15 cellular contexts compared by ENCODE assay signal in genomic region chr2:231810905-231811304, GRCh38. TPM values are rescaled to one million over a fixed set of nuclear protein-coding genes. Genes with fewer than 3 reads are reported as not detected.
DNase-seq lines count a peak whose midpoint lies in the region; ATAC-seq and TF ChIP-seq lines count a peak whose summit lies in the region.
"Had no signal": no experiment of that assay in that cellular context is flagged by ENCODE, and none has a peak within 500 bp of the region (broad histone marks: within the 10 kb centered on the region; RNA-seq: fewer than 3 reads in every experiment).

No MANE protein-coding gene starts in this region.

- H3K27me3 Mint-ChIP-seq in type B pancreatic cell (no peaks in the 10 kb centered on the region), immature natural killer cell (ENCODE audit: low read depth in 3 of 3) (no peaks in the 10 kb centered on the region)
- H3K27me3 Mint-ChIP-seq: activated T-cell treated with anti-CD3 and anti-CD28 coated beads, Interleukin-2, amount 50 U/mL, for 24 hours; memory B cell had no signal

- H3K4me1 Mint-ChIP-seq in stimulated activated effector memory CD8-positive, alpha-beta T cell treated with anti-CD3 and anti-CD28 coated beads, Interleukin-12 subunit alpha, Interleukin-12 subunit beta, amount 100 ng/mL, for 72 hours: no peaks in the 10 kb centered on the region
- H3K4me1 Mint-ChIP-seq in type B pancreatic cell (ENCODE audit: unreplicated experiment) (no peaks in the 10 kb centered on the region), immature natural killer cell (no peaks in the 10 kb centered on the region)
- H3K4me1 Mint-ChIP-seq: memory B cell had no signal

- H3K9me3 Mint-ChIP-seq in stimulated activated effector memory CD8-positive, alpha-beta T cell treated with anti-CD3 and anti-CD28 coated beads, Interleukin-12 subunit alpha, Interleukin-12 subunit beta, amount 100 ng/mL, for 72 hours: no peaks in the 10 kb centered on the region
- H3K9me3 Mint-ChIP-seq in type B pancreatic cell (peaks cover 3% of the 10 kb centered on the region), immature natural killer cell (no peaks in the 10 kb centered on the region)
- H3K9me3 Mint-ChIP-seq: memory B cell had no signal

- peak overlapping the region; percentile 27 for H3K27ac Mint-ChIP-seq in stimulated activated effector memory CD8-positive, alpha-beta T cell treated with anti-CD3 and anti-CD28 coated beads, Interleukin-12 subunit alpha, Interleukin-12 subunit beta, amount 100 ng/mL, for 72 hours
- H3K27ac Mint-ChIP-seq in type B pancreatic cell: no peak overlapping the region
- H3K27ac Mint-ChIP-seq in immature natural killer cell: no peak overlapping the region
- H3K27ac Mint-ChIP-seq: activated T-cell treated with anti-CD3 and anti-CD28 coated beads, Interleukin-2, amount 50 U/mL, for 24 hours; memory B cell had no signal

- peak; percentile 48 for ATAC-seq in Right ventricle myocardium inferior
- ATAC-seq in Right ventricle myocardium superior (ENCODE audit: poor library complexity): no peak
- ATAC-seq in stimulated activated effector memory CD8-positive, alpha-beta T cell treated with anti-CD3 and anti-CD28 coated beads, Interleukin-12 subunit alpha, Interleukin-12 subunit beta, amount 100 ng/mL, for 72 hours: no peak
- ATAC-seq in HG03571 (IDR thresholded peaks at IDR 0.05; ENCODE audit: unreplicated experiment): no peak
- ATAC-seq: GM12878, upper lobe of right lung had no signal

- no peak overlapping the region for H3K4me3 Mint-ChIP-seq in stimulated activated effector memory CD8-positive, alpha-beta T cell treated with anti-CD3 and anti-CD28 coated beads, Interleukin-12 subunit alpha, Interleukin-12 subunit beta, amount 100 ng/mL, for 72 hours
- H3K4me3 Mint-ChIP-seq in type B pancreatic cell: no peak overlapping the region
- H3K4me3 Mint-ChIP-seq in immature natural killer cell: no peak overlapping the region
- H3K4me3 Mint-ChIP-seq: activated T-cell treated with anti-CD3 and anti-CD28 coated beads, Interleukin-2, amount 50 U/mL, for 24 hours; memory B cell had no signal

- TF ChIP-seq CTCF in fibroblast of mammary gland (conservative IDR thresholded peaks at IDR 0.05; ENCODE audit: control insufficient read depth, insufficient read depth, low read depth, low read length) (no peak), type B pancreatic cell (conservative IDR thresholded peaks at IDR 0.05) (no peak)

- peaks cover 52% of the 10 kb centered on the region for H3K36me3 Mint-ChIP-seq in stimulated activated effector memory CD8-positive, alpha-beta T cell treated with anti-CD3 and anti-CD28 coated beads, Interleukin-12 subunit alpha, Interleukin-12 subunit beta, amount 100 ng/mL, for 72 hours
- H3K36me3 Mint-ChIP-seq in type B pancreatic cell: peaks cover 20% of the 10 kb centered on the region
- H3K36me3 Mint-ChIP-seq in immature natural killer cell: peaks cover 9 to 32% (median 9%) of the 10 kb centered on the region in 3 donors

- DNase-seq in Right ventricle myocardium inferior (ENCODE audit: missing footprints) (no peak), Right ventricle myocardium superior (no peak), RPMI7951 (ENCODE audit: low read depth) (peak; percentile 61), fibroblast of mammary gland (ENCODE audit: low read depth) (peak; percentile 82), type B pancreatic cell (ENCODE audit: extremely low spot score, unreplicated experiment) (no peak), immature natural killer cell (no peak)
- DNase-seq in stimulated activated effector memory CD8-positive, alpha-beta T cell treated with anti-CD3 and anti-CD28 coated beads, Interleukin-12 subunit alpha, Interleukin-12 subunit beta, amount 100 ng/mL, for 72 hours (ENCODE audit: low spot score in 2 of 2): no peak
- DNase-seq: activated CD4-positive, alpha-beta T cell treated with anti-CD3 and anti-CD28 coated beads for 48 hours; activated T-cell treated with anti-CD3 and anti-CD28 coated beads, Interleukin-2, amount 50 U/mL, for 24 hours; amygdala; T-helper 1 cell; upper lobe of right lung had no signal

- intact Hi-C loops in Right ventricle myocardium inferior (cut with DNase I) (no loop called here), Right ventricle myocardium superior (cut with DNase I) (no loop called here)

- no peak overlapping the region for H3K4me3 ChIP-seq in fibroblast of mammary gland (ENCODE audit: control insufficient read depth, low read depth, low read length)
- H3K4me3 ChIP-seq: GM12878, upper lobe of right lung had no signal

RNA-seq across cellular contexts. Expression of gene COPS7B, which starts 24.7 kb away (rescaled TPM):
- total RNA-seq in Right ventricle myocardium inferior (19.8 TPM), Right ventricle myocardium superior (20.0 TPM), type B pancreatic cell (ENCODE audit: low replicate concordance) (36.4 and 48.1 TPM in 2 replicates)
- total RNA-seq in RPMI7951 (2014; rRNA removed; shearing (Covaris generic)): 21.8 and 22.8 TPM in 2 replicates
- polyA plus RNA-seq in immature natural killer cell: 10 to 100 TPM; 23.2 to 29.0 (median 28.9) TPM

RNA-seq across cellular contexts. Expression of gene PDE6D, which starts 29.8 kb away (rescaled TPM):
- total RNA-seq in Right ventricle myocardium inferior (14.5 TPM), Right ventricle myocardium superior (14.7 TPM), type B pancreatic cell (ENCODE audit: low replicate concordance) (15.3 and 24.3 TPM in 2 replicates)
- total RNA-seq in RPMI7951 (2014; rRNA removed; shearing (Covaris generic)): 77.3 and 84.9 TPM in 2 replicates
- polyA plus RNA-seq in immature natural killer cell: 10 to 100 TPM; 62.2 to 84.5 (median 72.6) TPM

Comparison
In these comparisons a context has a peak if more than half of its experiments do, and no peak if none do; other contexts are left out.
1. DNase-seq: peak in RPMI7951 (single experiment) and fibroblast of mammary gland (single experiment); none in Right ventricle myocardium inferior (single experiment), Right ventricle myocardium superior (single experiment), stimulated activated effector memory CD8-positive, alpha-beta T cell treated with anti-CD3 and anti-CD28 coated beads, Interleukin-12 subunit alpha, Interleukin-12 subunit beta, amount 100 ng/mL, for 72 hours (0 of 2), type B pancreatic cell (single experiment) and immature natural killer cell (0 of 3).